1 cellular context compared by ENCODE assay signal in the genomic region with DNA sequence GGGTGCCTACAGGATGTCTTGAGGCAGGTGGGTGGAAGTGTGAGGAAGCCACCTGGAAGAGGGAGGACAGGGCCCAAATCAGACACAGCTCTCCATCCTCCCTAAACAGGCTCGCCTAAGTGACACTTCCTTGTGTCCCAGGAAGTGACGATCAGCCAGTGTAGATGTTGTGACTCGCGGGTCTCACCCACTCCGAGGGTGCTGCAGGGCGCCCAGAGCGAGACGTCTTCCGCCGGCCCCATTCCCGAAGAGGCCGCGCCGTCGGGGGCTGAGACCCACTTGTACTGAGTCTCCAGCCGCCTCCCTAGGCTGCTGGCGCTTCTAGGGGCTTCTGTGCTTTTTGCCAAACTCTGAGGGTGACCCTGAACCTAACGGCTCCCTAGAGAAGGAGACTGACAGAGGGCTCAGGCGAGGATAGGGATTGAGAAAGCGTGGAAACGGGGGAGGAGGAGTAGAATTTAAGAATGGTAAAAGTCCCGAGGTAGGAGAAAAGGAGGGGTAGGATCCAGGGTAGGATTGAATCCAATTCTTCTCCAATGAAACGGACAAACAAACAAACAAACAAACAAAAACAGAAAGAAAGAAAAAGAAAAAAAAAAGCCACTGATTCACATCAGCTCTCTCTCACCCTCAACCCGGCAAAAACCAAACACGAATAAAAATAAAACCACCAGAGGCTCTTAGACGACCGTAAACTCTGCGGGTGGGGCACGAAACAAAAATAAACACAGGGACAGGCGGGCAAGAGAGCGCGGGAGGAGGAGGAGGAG.
TF ChIP-seq lines count a peak whose summit lies in the region.

No MANE protein-coding gene starts in this region.

TF ChIP-seq in HepG2, 621 proteins besides CTCF, POLR2A, EP300 and RAD21 (continued from another document):
- TF ChIP-seq PCBP2 (optimal IDR thresholded peaks at IDR 0.05; ENCODE audit: low read depth, low read length, poor library complexity, severe bottlenecking) (no peak), TOE1 (CRISPR knock-in tag; IDR thresholded peaks at IDR 0.05) (no peak)
TF ChIP-seq in HepG2: peak in this region for 2.
